ENCODE assay signal across 27 cellular contexts in genomic region chr20:62160876-62161275, GRCh38. TPM values are rescaled to one million over a fixed set of nuclear protein-coding genes. Genes with fewer than 3 reads are reported as not detected.
A peak's percentile ranks its signal among the peaks of the same experiment; 100 is the strongest.
DNase-seq lines count a peak whose midpoint lies in the region; ATAC-seq, FAIRE-seq and TF ChIP-seq lines count a peak whose summit lies in the region.
"Had no signal": no experiment of that assay in that cellular context is flagged by ENCODE, and none has a peak within 500 bp of the region (broad histone marks: within the 10 kb centered on the region; RNA-seq: fewer than 3 reads in every experiment).

No MANE protein-coding gene starts in this region.

- intact Hi-C loops in Right ventricle myocardium inferior (cut with DNase I), result no loop called here
- intact Hi-C loops in Right ventricle myocardium superior (cut with DNase I), result no loop called here
- intact Hi-C loops in MCF 10A (cut with micrococcal nuclease), result no loop called here

- dilution Hi-C loops in keratinocyte (cut with MboI; ENCODE audit: extremely low pct_ligation_motif_present, low sequenced_read_pairs), result no loop called here

- peaks cover 8% of the 10 kb centered on the region for H4K20me1 ChIP-seq in keratinocyte (ENCODE audit: control insufficient read depth, extremely low read depth, insufficient read depth, low read length)

- H3K4me1 ChIP-seq in keratinocyte (ENCODE audit: control insufficient read depth, extremely low read depth, insufficient read depth, low read length) (peaks cover 29% of the 10 kb centered on the region), skeletal muscle satellite cell (ENCODE audit: control insufficient read depth, insufficient read depth, low read length) (peaks cover 31% of the 10 kb centered on the region)
- H3K4me1 ChIP-seq: HAP-1 had no signal

- H3K36me3 Mint-ChIP-seq in MCF 10A (ENCODE audit: insufficient read depth, unreplicated experiment), result peaks cover 13% of the 10 kb centered on the region

- peaks cover 5% of the 10 kb centered on the region for H3K9me1 ChIP-seq in keratinocyte (ENCODE audit: control insufficient read depth, extremely low read depth, insufficient read depth, low read length)

- H3K79me2 ChIP-seq in keratinocyte (ENCODE audit: control insufficient read depth, insufficient read depth, low read length), result peaks cover 19% of the 10 kb centered on the region

- H3K27me3 ChIP-seq in keratinocyte (ENCODE audit: control insufficient read depth, extremely low read depth, insufficient read depth, low read length) (no peaks in the 10 kb centered on the region), skeletal muscle satellite cell (ENCODE audit: control insufficient read depth, insufficient read depth, low read length) (no peaks in the 10 kb centered on the region)

- H3K9me3 ChIP-seq in keratinocyte (ENCODE audit: control insufficient read depth, low read depth, low read length) (no peaks in the 10 kb centered on the region), skeletal muscle satellite cell (replicated peaks; ENCODE audit: low read length) (no peaks in the 10 kb centered on the region)
- H3K9me3 ChIP-seq: HAP-1 had no signal

- H3K9me3 Mint-ChIP-seq in MCF 10A (ENCODE audit: unreplicated experiment), result no peaks in the 10 kb centered on the region
- H3K9me3 Mint-ChIP-seq: GM23338 had no signal

- H3K27ac Mint-ChIP-seq in MCF 10A (ENCODE audit: low read depth, unreplicated experiment), result peak overlapping the region; percentile 65
- H3K27ac Mint-ChIP-seq: GM23338 had no signal

- CTCF ChIA-PET in MCF 10A (lab: Yijun Ruan, JAX), result no interaction called here

- H3K4me2 ChIP-seq in keratinocyte (ENCODE audit: control insufficient read depth, extremely low read depth, insufficient read depth, low read depth, low read length) (peak overlapping the region; percentile 46), skeletal muscle satellite cell (ENCODE audit: low read length) (peak overlapping the region; percentile 76)
- H3K4me2 ChIP-seq: GM23338 had no signal

- peak; percentile 18 for DNase-seq in Right ventricle myocardium inferior (ENCODE audit: missing footprints)
- no peak for DNase-seq in Right ventricle myocardium superior
- DNase-seq in MCF 10A (ENCODE audit: unreplicated experiment), result no peak
- DNase-seq in keratinocyte (ENCODE audit: low read depth, low spot score), result no peak
- no peak for DNase-seq in NCI-H524 (lab: John Stamatoyannopoulos, UW)
- no peak for DNase-seq in pons (ENCODE audit: low spot score)
- DNase-seq: DMS153, DND-41, KG1, NCI-H1092, NCI-H1417 treated with DMSO at 0.1 percent for 48 hours, NCI-H187, NCI-H2081 treated with DMSO at 0.1 percent for 48 hours, NCI-H2171, NCI-H226, NCI-H510A treated with DMSO at 0.1 percent for 48 hours, NCI-H774, SHP77 had no signal

- no peak overlapping the region for H2AFZ ChIP-seq in keratinocyte (ENCODE audit: control insufficient read depth, low read length)
- H2AFZ ChIP-seq: GM23338 had no signal

- BruUV-seq in MCF 10A (replicated peaks; lab: Mats Ljungman, UMichigan), result no TSS peak

- no peak for ATAC-seq in Right ventricle myocardium inferior
- ATAC-seq in Right ventricle myocardium superior (ENCODE audit: poor library complexity), result no peak
- ATAC-seq in GM19023 (IDR thresholded peaks at IDR 0.05; ENCODE audit: unreplicated experiment), result no peak
- ATAC-seq: GM23338 had no signal

- no peak overlapping the region for H3K4me3 ChIP-seq in keratinocyte (ENCODE audit: control insufficient read depth in 2 of 3, extremely low read depth in 1 of 3, insufficient read depth in 2 of 3, low read depth in 1 of 3, low read length in 3 of 3)
- peak overlapping the region; percentile 22 for H3K4me3 ChIP-seq in skeletal muscle satellite cell (ENCODE audit: low read length)
- H3K4me3 ChIP-seq: GM23338, HAP-1 had no signal

- no peaks in the 10 kb centered on the region for H3K27me3 Mint-ChIP-seq in MCF 10A (ENCODE audit: insufficient read depth, unreplicated experiment)

- H3K4me1 Mint-ChIP-seq in MCF 10A (ENCODE audit: insufficient read depth, unreplicated experiment), result peaks cover 22% of the 10 kb centered on the region

- FAIRE-seq in keratinocyte (lab: Jason Lieb, UNC), result peak; percentile 17
- FAIRE-seq: GM12892, RCC 7860 had no signal

- H3K27ac ChIP-seq in keratinocyte (ENCODE audit: control insufficient read depth, insufficient read depth, low read length), result no peak overlapping the region
- H3K27ac ChIP-seq: 22Rv1 had no signal

- POLR2A ChIA-PET in MCF 10A (lab: Yijun Ruan, JAX), result interaction anchor here (0.6 to 1.9 kb wide), 3 partner anchors 27 to 777 kb away, joined by 3 to 4 read pairs (median 4); partner anchors contain the start of gene GID8

- TF ChIP-seq CTCF in MCF 10A (IDR thresholded peaks at IDR 0.05; ENCODE audit: unreplicated experiment), result no peak
- TF ChIP-seq CTCF in keratinocyte (optimal IDR thresholded peaks at IDR 0.05 in 1 of 3, IDR thresholded peaks at IDR 0.05 in 1 of 3, conservative IDR thresholded peaks at IDR 0.05 in 1 of 3; ENCODE audit: extremely low read depth in 1 of 3, insufficient read depth in 2 of 3, low read length in 3 of 3), result no peak

- peak overlapping the region; percentile 47 for H3K4me3 Mint-ChIP-seq in MCF 10A (ENCODE audit: unreplicated experiment)
- H3K4me3 Mint-ChIP-seq: GM23338 had no signal

- no peak overlapping the region for H3K9ac ChIP-seq in keratinocyte (ENCODE audit: control insufficient read depth, extremely low read depth, insufficient read depth, low read length)
- no peak overlapping the region for H3K9ac ChIP-seq in skeletal muscle satellite cell (ENCODE audit: low read depth, low read length)

- H3K36me3 ChIP-seq in keratinocyte (ENCODE audit: control insufficient read depth in 2 of 2, extremely low read depth in 1 of 2, insufficient read depth in 2 of 2, low read length in 2 of 2) (peaks cover 19 to 20% of the 10 kb centered on the region in 2 experiments), skeletal muscle satellite cell (ENCODE audit: insufficient read depth, low read length) (peaks cover 41% of the 10 kb centered on the region)

RNA-seq across cellular contexts. Expression of gene SS18L1, which starts 17.3 kb away (rescaled TPM):
- total RNA-seq in Right ventricle myocardium inferior (7.8 TPM), Right ventricle myocardium superior (8.9 TPM), MCF 10A (2022) (16.1 and 17.9 TPM in 2 replicates)
- 5.0 to 13.6 TPM (median 9.4 TPM) in 3 replicates for polyA plus RNA-seq in keratinocyte
- 13.1 TPM for polyA plus RNA-seq in keratinocyte (2011; ENCODE audit: low read depth)
- polyA plus RNA-seq in keratinocyte (2011; cell fraction: cytosol; rRNA removed), result 4.1 and 4.4 TPM in 2 replicates
- 25.0 and 27.0 TPM in 2 replicates for polyA plus RNA-seq in keratinocyte (2011; cell fraction: nucleus; rRNA removed)
- polyA plus RNA-seq in keratinocyte (2012; ENCODE audit: low replicate concordance), result 5.2 and 9.4 TPM in 2 replicates
- 7.2 to 10.8 TPM (median 7.6 TPM) in 3 replicates for polyA minus RNA-seq in keratinocyte
- polyA minus RNA-seq in keratinocyte (2011; cell fraction: cytosol; rRNA and poly(A)+ RNA removed), result 17.6 TPM
- 15.0 and 17.8 TPM in 2 replicates for polyA minus RNA-seq in keratinocyte (2011; cell fraction: nucleus; rRNA and poly(A)+ RNA removed)
- 9.2 and 12.9 TPM in 2 replicates for total RNA-seq in skeletal muscle satellite cell (2012; rRNA removed)

RNA-seq across cellular contexts. Expression of gene PSMA7, which starts 17.7 kb away (rescaled TPM):
- total RNA-seq in Right ventricle myocardium inferior (230 TPM), Right ventricle myocardium superior (239 TPM), MCF 10A (2022) (362 and 419 TPM in 2 replicates)
- 383 to 439 TPM (median 412 TPM) in 3 replicates for polyA plus RNA-seq in keratinocyte
- 290 TPM for polyA plus RNA-seq in keratinocyte (2011; ENCODE audit: low read depth)
- polyA plus RNA-seq in keratinocyte (2011; cell fraction: cytosol; rRNA removed), result 305 and 407 TPM in 2 replicates
- polyA plus RNA-seq in keratinocyte (2011; cell fraction: nucleus; rRNA removed), result 217 and 261 TPM in 2 replicates
- polyA plus RNA-seq in keratinocyte (2012; ENCODE audit: low replicate concordance), result 305 and 382 TPM in 2 replicates
- polyA minus RNA-seq in keratinocyte, result 194 to 304 TPM (median 205 TPM) in 3 replicates
- polyA minus RNA-seq in keratinocyte (2011; cell fraction: cytosol; rRNA and poly(A)+ RNA removed), result 195 TPM
- polyA minus RNA-seq in keratinocyte (2011; cell fraction: nucleus; rRNA and poly(A)+ RNA removed), result 41.3 and 45.3 TPM in 2 replicates
- total RNA-seq in skeletal muscle satellite cell (2012; rRNA removed), result 491 and 513 TPM in 2 replicates

RNA-seq across cellular contexts. Expression of gene MTG2, which starts 22.0 kb away (rescaled TPM):
- total RNA-seq in Right ventricle myocardium inferior, result 21.6 TPM
- 20.8 TPM for total RNA-seq in Right ventricle myocardium superior
- total RNA-seq in MCF 10A (2022), result 46.9 and 61.0 TPM in 2 replicates
- 24.7 to 31.4 TPM (median 29.5 TPM) in 3 replicates for polyA plus RNA-seq in keratinocyte
- 13.3 TPM for polyA plus RNA-seq in keratinocyte (2011; ENCODE audit: low read depth)
- polyA plus RNA-seq in keratinocyte (2011; cell fraction: cytosol; rRNA removed), result 15.9 and 24.7 TPM in 2 replicates
- 56.1 and 56.4 TPM in 2 replicates for polyA plus RNA-seq in keratinocyte (2011; cell fraction: nucleus; rRNA removed)
- 24.9 and 32.2 TPM in 2 replicates for polyA plus RNA-seq in keratinocyte (2012; ENCODE audit: low replicate concordance)
- 12.2 to 20.5 TPM (median 19.8 TPM) in 3 replicates for polyA minus RNA-seq in keratinocyte
- polyA minus RNA-seq in keratinocyte (2011; cell fraction: cytosol; rRNA and poly(A)+ RNA removed), result 19.2 TPM
- polyA minus RNA-seq in keratinocyte (2011; cell fraction: nucleus; rRNA and poly(A)+ RNA removed), result 19.1 and 27.1 TPM in 2 replicates
- 15.5 and 17.9 TPM in 2 replicates for total RNA-seq in skeletal muscle satellite cell (2012; rRNA removed)

RNA-seq across cellular contexts. Expression of gene LSM14B, which starts 38.6 kb away (rescaled TPM):
- total RNA-seq in Right ventricle myocardium inferior (55.2 TPM), Right ventricle myocardium superior (51.7 TPM), MCF 10A (2022) (33.3 and 35.1 TPM in 2 replicates)
- polyA plus RNA-seq in keratinocyte, result 19.9 to 21.7 TPM (median 20.0 TPM) in 3 replicates
- 17.0 TPM for polyA plus RNA-seq in keratinocyte (2011; ENCODE audit: low read depth)
- polyA plus RNA-seq in keratinocyte (2011; cell fraction: cytosol; rRNA removed), result 20.6 and 28.3 TPM in 2 replicates
- 30.7 and 35.5 TPM in 2 replicates for polyA plus RNA-seq in keratinocyte (2011; cell fraction: nucleus; rRNA removed)
- 22.6 and 25.9 TPM in 2 replicates for polyA plus RNA-seq in keratinocyte (2012; ENCODE audit: low replicate concordance)
- 20.7 to 28.7 TPM (median 21.6 TPM) in 3 replicates for polyA minus RNA-seq in keratinocyte
- 28.8 TPM for polyA minus RNA-seq in keratinocyte (2011; cell fraction: cytosol; rRNA and poly(A)+ RNA removed)
- 9.0 and 16.1 TPM in 2 replicates for polyA minus RNA-seq in keratinocyte (2011; cell fraction: nucleus; rRNA and poly(A)+ RNA removed)
- total RNA-seq in skeletal muscle satellite cell (2012; rRNA removed), result 23.6 and 27.5 TPM in 2 replicates

RNA-seq across cellular contexts. Expression of gene HRH3, which starts 59.2 kb away (rescaled TPM):
- total RNA-seq in Right ventricle myocardium inferior (not detected), Right ventricle myocardium superior (not detected), MCF 10A (2022) (not detected in 2 replicates)
- polyA plus RNA-seq in keratinocyte, result not detected in 3 replicates
- not detected for polyA plus RNA-seq in keratinocyte (2011; ENCODE audit: low read depth)
- polyA plus RNA-seq in keratinocyte (2011; cell fraction: cytosol; rRNA removed), result not detected in 2 replicates
- not detected in 2 replicates for polyA plus RNA-seq in keratinocyte (2011; cell fraction: nucleus; rRNA removed)
- not detected in 2 replicates for polyA plus RNA-seq in keratinocyte (2012; ENCODE audit: low replicate concordance)
- not detected in 3 replicates for polyA minus RNA-seq in keratinocyte
- polyA minus RNA-seq in keratinocyte (2011; cell fraction: cytosol; rRNA and poly(A)+ RNA removed), result not detected
- not detected in 2 replicates for polyA minus RNA-seq in keratinocyte (2011; cell fraction: nucleus; rRNA and poly(A)+ RNA removed)
- not detected in 2 replicates for total RNA-seq in skeletal muscle satellite cell (2012; rRNA removed)
- total RNA-seq: SK-MEL-5 had no signal
- polyA plus RNA-seq: BJ had no signal
